In genomic region chr2:30268296-30268871, GRCh38 we compare ENCODE assay signal across 22 cellular contexts. TPM values are rescaled to one million over a fixed set of nuclear protein-coding genes. Genes with fewer than 3 reads are reported as not detected.
DNase-seq lines count a peak whose midpoint lies in the region; ATAC-seq lines count a peak whose summit lies in the region.
"Had no signal": no experiment of that assay in that cellular context is flagged by ENCODE, and none has a peak within 500 bp of the region (broad histone marks: within the 10 kb centered on the region; RNA-seq: fewer than 3 reads in every experiment).

No MANE protein-coding gene starts in this region.

- H2BK12ac ChIP-seq in trophoblast cell (ENCODE audit: low read length), result no peak overlapping the region

- H3K4me1 Mint-ChIP-seq in activated CD4-positive, alpha-beta T cell treated with anti-CD3 and anti-CD28 coated beads, Interleukin-2, amount 10 ng/mL, durations not matched to agents 7 days and 5 days, result peaks cover 68% of the 10 kb centered on the region
- peaks cover 58% of the 10 kb centered on the region for H3K4me1 Mint-ChIP-seq in activated CD8-positive, alpha-beta T cell treated with anti-CD3 and anti-CD28 coated beads, Interleukin-2, amount 10 ng/mL, durations not matched to agents 7 days and 5 days (ENCODE audit: low read depth)

- no peak overlapping the region for H3K9ac ChIP-seq in trophoblast cell (ENCODE audit: low read length)

- H2BK5ac ChIP-seq in trophoblast cell (ENCODE audit: low read depth, low read length, poor library complexity), result no peak overlapping the region

- H3K4me3 Mint-ChIP-seq in activated CD4-positive, alpha-beta T cell treated with anti-CD3 and anti-CD28 coated beads, Interleukin-2, amount 10 ng/mL, durations not matched to agents 7 days and 5 days, result no peak overlapping the region
- H3K4me3 Mint-ChIP-seq in activated CD8-positive, alpha-beta T cell treated with anti-CD3 and anti-CD28 coated beads, Interleukin-2, amount 10 ng/mL, durations not matched to agents 7 days and 5 days, result no peak overlapping the region
- H3K4me3 Mint-ChIP-seq: nephron progenitor cell had no signal

- no peak overlapping the region for H3K27ac ChIP-seq in trophoblast cell (ENCODE audit: low read depth, low read length)
- H3K27ac ChIP-seq: dorsolateral prefrontal cortex, SK-N-MC, thyroid gland had no signal

- no peak overlapping the region for H2BK120ac ChIP-seq in trophoblast cell (ENCODE audit: insufficient read depth, low read length, poor library complexity)

- CTCF ChIA-PET in activated CD4-positive, alpha-beta T cell treated with anti-CD3 and anti-CD28 coated beads, Interleukin-2, amount 10 ng/mL, durations not matched to agents 7 days and 5 days (lab: Charles Lee), result interaction anchor here (1.4 to 2.2 kb wide), 5 partner anchors 11 to 33 kb away, joined by 3 to 7 read pairs (median 4); no protein-coding TSS in a partner anchor
- CTCF ChIA-PET in activated CD8-positive, alpha-beta T cell treated with anti-CD3 and anti-CD28 coated beads, Interleukin-2, amount 10 ng/mL, durations not matched to agents 7 days and 5 days (lab: Charles Lee), result interaction anchor here (0.9 to 19.1 kb wide), 12 partner anchors 8 to 443 kb away, joined by 3 to 268 read pairs (median 5); partner anchors contain the start of gene LBH

- no peak overlapping the region for H2AFZ ChIP-seq in trophoblast cell (ENCODE audit: insufficient read depth, low read length, poor library complexity)

- no peak overlapping the region for H4K8ac ChIP-seq in trophoblast cell (ENCODE audit: low read depth, low read length)

- no peaks in the 10 kb centered on the region for H3K79me1 ChIP-seq in trophoblast cell (ENCODE audit: low read length)

- peaks cover 5% of the 10 kb centered on the region in 2 experiments for H3K4me1 ChIP-seq in trophoblast cell (ENCODE audit: control insufficient read depth in 1 of 2, insufficient read depth in 2 of 2, low read length in 2 of 2)

- no peak overlapping the region for H2AK5ac ChIP-seq in trophoblast cell (ENCODE audit: low read length)

- no peak overlapping the region for H3K18ac ChIP-seq in trophoblast cell (ENCODE audit: low read length)

- no peak overlapping the region for H3K4me3 ChIP-seq in trophoblast cell (ENCODE audit: low read depth, low read length)
- H3K4me3 ChIP-seq: ascending aorta, dorsolateral prefrontal cortex, SK-N-MC, thyroid gland had no signal

- intact Hi-C loops in Right ventricle myocardium superior (cut with DNase I), result no loop called here

- no peaks in the 10 kb centered on the region for H3K36me3 ChIP-seq in trophoblast cell (ENCODE audit: control insufficient read depth in 1 of 2, insufficient read depth in 2 of 2, low read length in 2 of 2)
- H3K36me3 ChIP-seq: ascending aorta, thyroid gland had no signal

- ATAC-seq in activated CD8-positive, alpha-beta T cell treated with anti-CD3 and anti-CD28 coated beads, Interleukin-2, amount 10 ng/mL, durations not matched to agents 7 days and 5 days, result no peak
- ATAC-seq in Right ventricle myocardium superior (ENCODE audit: poor library complexity), result peak; percentile 71
- no peak for ATAC-seq in HG02798 (IDR thresholded peaks at IDR 0.05; ENCODE audit: poor library complexity, unreplicated experiment)
- ATAC-seq: left colon had no signal

- WGBS in trophoblast cell (ENCODE audit: extremely low coverage, insufficient coverage, insufficient read length), result no CpG with 5 or more reads among the region's 5 CpGs

- no peaks in the 10 kb centered on the region for H3K79me2 ChIP-seq in trophoblast cell (ENCODE audit: control insufficient read depth, insufficient read depth, low read length, poor library complexity)

- H3K9me3 Mint-ChIP-seq in activated CD4-positive, alpha-beta T cell treated with anti-CD3 and anti-CD28 coated beads, Interleukin-2, amount 10 ng/mL, durations not matched to agents 7 days and 5 days, result peaks cover 9% of the 10 kb centered on the region
- H3K9me3 Mint-ChIP-seq in activated CD8-positive, alpha-beta T cell treated with anti-CD3 and anti-CD28 coated beads, Interleukin-2, amount 10 ng/mL, durations not matched to agents 7 days and 5 days (ENCODE audit: insufficient read depth), result no peaks in the 10 kb centered on the region
- H3K9me3 Mint-ChIP-seq: nephron progenitor cell had no signal

- no peaks in the 10 kb centered on the region for H3K9me3 ChIP-seq in trophoblast cell (ENCODE audit: insufficient read depth, low read depth, low read length)
- H3K9me3 ChIP-seq: ascending aorta, thyroid gland had no signal

- H3K4me2 ChIP-seq in trophoblast cell (ENCODE audit: low read length), result no peak overlapping the region

- no peak overlapping the region for H4K12ac ChIP-seq in trophoblast cell (ENCODE audit: low read depth, low read length)

- H3K36me3 Mint-ChIP-seq in activated CD4-positive, alpha-beta T cell treated with anti-CD3 and anti-CD28 coated beads, Interleukin-2, amount 10 ng/mL, durations not matched to agents 7 days and 5 days (ENCODE audit: low read depth), result peaks cover 24% of the 10 kb centered on the region
- peaks cover 19% of the 10 kb centered on the region for H3K36me3 Mint-ChIP-seq in activated CD8-positive, alpha-beta T cell treated with anti-CD3 and anti-CD28 coated beads, Interleukin-2, amount 10 ng/mL, durations not matched to agents 7 days and 5 days (ENCODE audit: low read depth)

- H3K27me3 ChIP-seq in trophoblast cell (ENCODE audit: insufficient read depth, low read length), result no peaks in the 10 kb centered on the region
- H3K27me3 ChIP-seq: ascending aorta, dorsolateral prefrontal cortex, thyroid gland had no signal

- no peak for DNase-seq in activated CD4-positive, alpha-beta T cell treated with anti-CD3 and anti-CD28 coated beads, Interleukin-2, amount 10 ng/mL, durations not matched to agents 7 days and 5 days
- no peak for DNase-seq in activated CD4-positive, alpha-beta T cell treated with anti-CD3 and anti-CD28 coated beads for 4 hours
- DNase-seq in activated CD8-positive, alpha-beta T cell treated with anti-CD3 and anti-CD28 coated beads, Interleukin-2, amount 10 ng/mL, durations not matched to agents 7 days and 5 days, result no peak
- DNase-seq in Right ventricle myocardium superior, result no peak
- DNase-seq in trophoblast cell, result peak; percentile 74 to 75
- DNase-seq in NCI-H345 (lab: John Stamatoyannopoulos, UW), result no peak
- no peak for DNase-seq in SKM-1 (lab: John Stamatoyannopoulos, UW; ENCODE audit: unreplicated experiment)
- DNase-seq: activated T-cell treated with anti-CD3 and anti-CD28 coated beads for 4 hours, COR-L47, dorsolateral prefrontal cortex, GF-D8, HCEC 1CT, hypothalamus, KG1, left colon, NCI-H1417, NCI-H510A, nephron progenitor cell had no signal

- no peak overlapping the region for H3K4ac ChIP-seq in trophoblast cell (ENCODE audit: low read depth, low read length)

- no peaks in the 10 kb centered on the region for H3K27me3 Mint-ChIP-seq in activated CD4-positive, alpha-beta T cell treated with anti-CD3 and anti-CD28 coated beads, Interleukin-2, amount 10 ng/mL, durations not matched to agents 7 days and 5 days
- no peaks in the 10 kb centered on the region for H3K27me3 Mint-ChIP-seq in activated CD8-positive, alpha-beta T cell treated with anti-CD3 and anti-CD28 coated beads, Interleukin-2, amount 10 ng/mL, durations not matched to agents 7 days and 5 days (ENCODE audit: low read depth)

- POLR2A ChIA-PET in activated CD4-positive, alpha-beta T cell treated with anti-CD3 and anti-CD28 coated beads, Interleukin-2, amount 10 ng/mL, durations not matched to agents 7 days and 5 days (lab: Charles Lee), result no interaction called here
- POLR2A ChIA-PET in activated CD8-positive, alpha-beta T cell treated with anti-CD3 and anti-CD28 coated beads, Interleukin-2, amount 10 ng/mL, durations not matched to agents 7 days and 5 days (lab: Charles Lee), result interaction anchor here (0.6 to 3.7 kb wide), 5 partner anchors 11 to 65 kb away, joined by 3 to 27 read pairs (median 5); partner anchors contain the start of gene LBH

- no peak overlapping the region for H3K14ac ChIP-seq in trophoblast cell (ENCODE audit: low read length)

- H4K91ac ChIP-seq in trophoblast cell (ENCODE audit: low read depth, low read length), result no peak overlapping the region

- no peak overlapping the region for H3K23ac ChIP-seq in trophoblast cell (ENCODE audit: low read length)

- H3K27ac Mint-ChIP-seq in activated CD4-positive, alpha-beta T cell treated with anti-CD3 and anti-CD28 coated beads, Interleukin-2, amount 10 ng/mL, durations not matched to agents 7 days and 5 days, result peak overlapping the region; percentile 97
- peak overlapping the region; percentile 32 for H3K27ac Mint-ChIP-seq in activated CD8-positive, alpha-beta T cell treated with anti-CD3 and anti-CD28 coated beads, Interleukin-2, amount 10 ng/mL, durations not matched to agents 7 days and 5 days
- H3K27ac Mint-ChIP-seq: nephron progenitor cell had no signal

RNA-seq across cellular contexts. Expression of gene LBH, which starts 37.0 kb away (rescaled TPM):
- 100 to 1,000 TPM; 136 to 146 TPM for total RNA-seq in activated CD4-positive, alpha-beta T cell treated with anti-CD3 and anti-CD28 coated beads, Interleukin-2, amount 10 ng/mL, durations not matched to agents 7 days and 5 days
- 100 to 1,000 TPM in 1 of 2 experiments, 10 to 100 TPM in 1; 97.0 to 100 TPM for total RNA-seq in activated CD8-positive, alpha-beta T cell treated with anti-CD3 and anti-CD28 coated beads, Interleukin-2, amount 10 ng/mL, durations not matched to agents 7 days and 5 days
- total RNA-seq in Right ventricle myocardium superior, result 115 TPM
- polyA plus RNA-seq in trophoblast cell (2013), result 120 and 147 TPM in 2 replicates

Comparison
In these comparisons a context has a peak if more than half of its experiments do, and no peak if none do; other contexts are left out.
1. DNase-seq: peak in trophoblast cell (2 of 2); none in activated CD4-positive, alpha-beta T cell treated with anti-CD3 and anti-CD28 coated beads, Interleukin-2, amount 10 ng/mL, durations not matched to agents 7 days and 5 days (single experiment), activated CD4-positive, alpha-beta T cell treated with anti-CD3 and anti-CD28 coated beads for 4 hours (0 of 2), activated CD8-positive, alpha-beta T cell treated with anti-CD3 and anti-CD28 coated beads, Interleukin-2, amount 10 ng/mL, durations not matched to agents 7 days and 5 days (single experiment), Right ventricle myocardium superior (single experiment), NCI-H345 (single experiment) and SKM-1 (single experiment).